In the genomic region with DNA sequence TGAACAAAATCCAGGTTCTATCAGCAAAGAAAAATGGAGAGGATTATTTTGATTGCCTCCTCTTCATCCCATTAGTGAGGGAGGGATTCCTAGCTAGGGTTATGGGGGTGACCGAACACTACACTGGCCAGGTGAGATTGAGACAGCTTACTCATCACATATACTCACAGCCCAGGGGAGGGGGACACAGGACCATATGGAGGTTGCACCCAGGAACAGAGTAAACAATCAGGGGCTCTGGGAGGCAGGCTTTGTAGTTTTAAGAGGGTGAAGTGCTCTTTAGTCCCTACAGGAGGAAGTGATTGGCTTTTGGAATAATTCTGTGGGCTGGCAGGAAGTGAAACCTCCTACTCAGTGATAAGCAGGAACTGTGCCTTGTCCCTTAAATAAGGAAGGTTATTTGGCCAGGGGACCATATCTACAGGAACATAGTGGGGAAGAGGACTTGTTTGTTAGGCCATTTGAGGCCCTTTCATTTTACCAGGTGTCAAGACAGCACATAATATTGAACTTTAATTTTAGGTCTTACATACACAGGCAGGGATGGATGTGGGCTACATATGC, we compare ENCODE assay signal across 15 cellular contexts. TPM values are rescaled to one million over a fixed set of nuclear protein-coding genes. Genes with fewer than 3 reads are reported as not detected.
A peak's percentile ranks its signal among the peaks of the same experiment; 100 is the strongest.
DNase-seq lines count a peak whose midpoint lies in the region; ATAC-seq and TF ChIP-seq lines count a peak whose summit lies in the region.
"Had no signal": no experiment of that assay in that cellular context is flagged by ENCODE, and none has a peak within 500 bp of the region (broad histone marks: within the 10 kb centered on the region; RNA-seq: fewer than 3 reads in every experiment).

No MANE protein-coding gene starts in this region.

- ATAC-seq in Right ventricle myocardium inferior (peak; percentile 45), upper lobe of right lung (peak; percentile 83)
- no peak for ATAC-seq in effector memory CD8-positive, alpha-beta T cell (replicated peaks)
- no peak for ATAC-seq in activated CD4-positive, CD25-positive, alpha-beta regulatory T cell treated with anti-CD3 and anti-CD28 coated beads, Interleukin-2, amount 50 U/mL, for 24 hours

- no peak overlapping the region for H3K4me3 ChIP-seq in upper lobe of right lung
- H3K4me3 ChIP-seq in tibial artery = no peak overlapping the region
- H3K4me3 ChIP-seq in endodermal cell (ENCODE audit: low read length) = no peak overlapping the region
- H3K4me3 ChIP-seq: breast epithelium, heart left ventricle, pancreas, vagina had no signal

- TF ChIP-seq CTCF in upper lobe of right lung (IDR thresholded peaks at IDR 0.05) (no peak), tibial artery (IDR thresholded peaks at IDR 0.05) (no peak), endodermal cell (conservative IDR thresholded peaks at IDR 0.05) (no peak)

- H3K27ac ChIP-seq in upper lobe of right lung (no peak overlapping the region), tibial artery (no peak overlapping the region), endodermal cell (ENCODE audit: low read depth, low read length) (no peak overlapping the region)
- H3K27ac ChIP-seq: breast epithelium, pancreas, vagina had no signal

- no peaks in the 10 kb centered on the region for H3K9me3 Mint-ChIP-seq in effector memory CD8-positive, alpha-beta T cell
- H3K9me3 Mint-ChIP-seq in endodermal cell = peaks cover 7% of the 10 kb centered on the region

- intact Hi-C loops in Right ventricle myocardium inferior (cut with DNase I) (no loop called here), cardiac septum (cut with DNase I) (no loop called here), upper lobe of right lung (cut with DNase I) (no loop called here), tibial artery (cut with DNase I; ENCODE audit: low total_unique reads) (no loop called here)

- H3K36me3 Mint-ChIP-seq in effector memory CD8-positive, alpha-beta T cell (ENCODE audit: insufficient read depth) = peaks cover 3% of the 10 kb centered on the region
- no peaks in the 10 kb centered on the region for H3K36me3 Mint-ChIP-seq in endodermal cell (ENCODE audit: low read depth)

- no peak overlapping the region for H3K9ac ChIP-seq in endodermal cell (ENCODE audit: extremely low read depth, low read length, poor library complexity, severe bottlenecking)

- no peaks in the 10 kb centered on the region for H3K36me3 ChIP-seq in upper lobe of right lung
- H3K36me3 ChIP-seq in tibial artery = no peaks in the 10 kb centered on the region
- no peaks in the 10 kb centered on the region for H3K36me3 ChIP-seq in endodermal cell (ENCODE audit: control insufficient read depth, insufficient read depth, low read length)
- H3K36me3 ChIP-seq: breast epithelium, heart left ventricle, pancreas, vagina had no signal

- H3K4me3 Mint-ChIP-seq in effector memory CD8-positive, alpha-beta T cell = no peak overlapping the region
- no peak overlapping the region for H3K4me3 Mint-ChIP-seq in endodermal cell

- H3K4me1 ChIP-seq in upper lobe of right lung = peaks cover 25% of the 10 kb centered on the region
- no peaks in the 10 kb centered on the region for H3K4me1 ChIP-seq in tibial artery
- peaks cover 18% of the 10 kb centered on the region for H3K4me1 ChIP-seq in endodermal cell (ENCODE audit: control insufficient read depth, insufficient read depth, low read length)
- H3K4me1 ChIP-seq: breast epithelium had no signal

- peaks cover 48 to 49% of the 10 kb centered on the region in 2 donors for H3K4me1 Mint-ChIP-seq in effector memory CD8-positive, alpha-beta T cell (ENCODE audit: low read depth in 2 of 2)
- H3K4me1 Mint-ChIP-seq in endodermal cell = peaks cover 45% of the 10 kb centered on the region

- H3K27me3 ChIP-seq in upper lobe of right lung = no peaks in the 10 kb centered on the region
- H3K27me3 ChIP-seq in tibial artery = no peaks in the 10 kb centered on the region
- peaks cover 12% of the 10 kb centered on the region for H3K27me3 ChIP-seq in endodermal cell (ENCODE audit: control insufficient read depth, insufficient read depth, low read length, poor library complexity, severe bottlenecking)
- H3K27me3 ChIP-seq: breast epithelium, heart left ventricle, pancreas, vagina had no signal

- no peaks in the 10 kb centered on the region for H3K27me3 Mint-ChIP-seq in effector memory CD8-positive, alpha-beta T cell
- H3K27me3 Mint-ChIP-seq in endodermal cell (ENCODE audit: insufficient read depth) = peaks cover 67% of the 10 kb centered on the region

- H3K27ac Mint-ChIP-seq in effector memory CD8-positive, alpha-beta T cell = peak overlapping the region; percentile 11 to 23
- no peak overlapping the region for H3K27ac Mint-ChIP-seq in endodermal cell

- DNase-seq in Right ventricle myocardium inferior (ENCODE audit: missing footprints) (no peak), cardiac septum (ENCODE audit: low spot score) (no peak), NOMO-1 treated with dmso at 0.1 percent for 144 hours (lab: John Stamatoyannopoulos, UW; ENCODE audit: unreplicated experiment) (peak; percentile 73), upper lobe of right lung (no peak), tibial artery (no peak), endodermal cell (no peak)
- DNase-seq in effector memory CD8-positive, alpha-beta T cell = no peak
- DNase-seq: activated CD4-positive, alpha-beta T cell treated with anti-CD3 and anti-CD28 coated beads, Interleukin-2, amount 50 U/mL, for 48 hours; heart left ventricle; IMR-90; NCI-H226; pancreas had no signal

- H3K9me3 ChIP-seq in upper lobe of right lung (no peaks in the 10 kb centered on the region), tibial artery (no peaks in the 10 kb centered on the region), endodermal cell (ENCODE audit: control insufficient read depth, low read length) (peaks cover 4% of the 10 kb centered on the region)
- H3K9me3 ChIP-seq: breast epithelium, pancreas, vagina had no signal

- WGBS in endodermal cell (ENCODE audit: insufficient coverage in 1 of 2, insufficient read length in 1 of 2), 2 experiments = no CpG with 5 or more reads among the region's 1 CpG

RNA-seq across cellular contexts. Expression of a gene that starts 17.5 kb away (rescaled TPM):
- total RNA-seq in Right ventricle myocardium inferior (11.3 TPM), cardiac septum (7.5 TPM), upper lobe of right lung (8.2 TPM), endodermal cell (10 to 100 TPM; 17.9 to 20.4 TPM)
- 32.2 TPM for polyA plus RNA-seq in endodermal cell (2013, experiment 1 of 2)
- 30.6 TPM for polyA plus RNA-seq in endodermal cell (2013, experiment 2 of 2)

RNA-seq across cellular contexts. Expression of a gene that starts 40.8 kb away (rescaled TPM):
- total RNA-seq in Right ventricle myocardium inferior (206 TPM), cardiac septum (174 TPM), upper lobe of right lung (49.6 TPM), endodermal cell (100 to 1,000 TPM; 127 to 159 TPM)
- polyA plus RNA-seq in endodermal cell (2013, experiment 1 of 2) = 108 TPM
- 102 TPM for polyA plus RNA-seq in endodermal cell (2013, experiment 2 of 2)

Comparison
In these comparisons a context has a peak if more than half of its experiments do, and no peak if none do; other contexts are left out.
1. ATAC-seq: peak in Right ventricle myocardium inferior (single experiment) and upper lobe of right lung (single experiment); none in effector memory CD8-positive, alpha-beta T cell (single experiment) and activated CD4-positive, CD25-positive, alpha-beta regulatory T cell treated with anti-CD3 and anti-CD28 coated beads, Interleukin-2, amount 50 U/mL, for 24 hours (0 of 2).